In genomic region chr5:170429014-170429413, GRCh38 we compare ENCODE assay signal across 11 cellular contexts. TPM values are rescaled to one million over a fixed set of nuclear protein-coding genes. Genes with fewer than 3 reads are reported as not detected.
A peak's percentile ranks its signal among the peaks of the same experiment; 100 is the strongest.
DNase-seq lines count a peak whose midpoint lies in the region; ATAC-seq and TF ChIP-seq lines count a peak whose summit lies in the region.
"Had no signal": no experiment of that assay in that cellular context is flagged by ENCODE, and none has a peak within 500 bp of the region (broad histone marks: within the 10 kb centered on the region; RNA-seq: fewer than 3 reads in every experiment).

No MANE protein-coding gene starts in this region.

- H3K27me3 ChIP-seq in Panc1 (ENCODE audit: control insufficient read depth, insufficient read depth, low read length) (peaks cover 6% of the 10 kb centered on the region; the same call in 1 of the 2 replicates), gastroesophageal sphincter (peaks cover 36% of the 10 kb centered on the region)

- intact Hi-C loops in Panc1 (cut with micrococcal nuclease; ENCODE audit: unreplicated experiment) = no loop called here

- WGBS in gastroesophageal sphincter (ENCODE audit: low coverage in 1 of 2), 2 donors = 25 to 61% methylated on average over 2 to 6 of the region's 7 CpGs

- TF ChIP-seq EP300 in gastroesophageal sphincter (IDR thresholded peaks at IDR 0.05) = no peak

- DNase-seq in AG04449 (ENCODE audit: low read depth, low spot score) (no peak), GM03348 (ENCODE audit: low spot score) (peak; percentile 40), Panc1 (ENCODE audit: low read depth, low spot score) (no peak)
- DNase-seq in activated effector memory CD4-positive, alpha-beta T cell treated with anti-CD3 and anti-CD28 coated beads, Interleukin-2, amount 50 U/mL, for 16 hours = no peak
- no peak for DNase-seq in stimulated activated naive CD4-positive, alpha-beta T cell treated with Interleukin-2 at 50 U/mL for 16 hours (lab: John Stamatoyannopoulos, UW)
- DNase-seq: activated CD4-positive, alpha-beta T cell treated with anti-CD3 and anti-CD28 coated beads for 48 hours; activated naive CD8-positive, alpha-beta T cell treated with anti-CD3 and anti-CD28 coated beads, Interleukin-2, amount 50 U/mL, for 24 hours had no signal

- CTCF ChIA-PET in AG04449 (lab: Yijun Ruan, JAX) = interaction anchor here (3.0 to 14.4 kb wide), 3 partner anchors 195 to 204 kb away, joined by 15 to 314 read pairs (median 54); no protein-coding TSS in a partner anchor
- CTCF ChIA-PET in Panc1 (lab: Charles Lee) = no interaction called here

- POLR2A ChIA-PET in AG04449 (lab: Yijun Ruan, JAX) = no interaction called here
- POLR2A ChIA-PET in Panc1 (lab: Charles Lee) = no interaction called here

- TF ChIP-seq CTCF in AG04449 (IDR thresholded peaks at IDR 0.05; ENCODE audit: insufficient read depth, low read length, missing control alignments) (peak; percentile 40), Panc1 (IDR thresholded peaks at IDR 0.05) (peak; percentile 15; the same call in 1 of the 2 replicates), gastroesophageal sphincter (IDR thresholded peaks at IDR 0.05) (no peak)

- ATAC-seq in Panc1 (peak; percentile 74; the same call in 1 of the 2 replicates), gastroesophageal sphincter (peak; percentile 38), GM18909 (IDR thresholded peaks at IDR 0.05; ENCODE audit: poor library complexity, unreplicated experiment) (no peak), HG03469 (IDR thresholded peaks at IDR 0.05; ENCODE audit: unreplicated experiment) (no peak)
- ATAC-seq: activated naive CD8-positive, alpha-beta T cell treated with anti-CD3 and anti-CD28 coated beads, Interleukin-2, amount 50 U/mL, for 24 hours had no signal

- no TSS peak for BruUV-seq in Panc1 (replicated peaks; lab: Mats Ljungman, UMichigan)

- H3K4me3 ChIP-seq in AG04449 (ENCODE audit: low read depth, low read length) (no peak overlapping the region), Panc1 (ENCODE audit: low read depth in 2 of 2, low read length in 2 of 2) (no peak overlapping the region), gastroesophageal sphincter (no peak overlapping the region)
- H3K4me3 ChIP-seq: lung had no signal

- no peaks in the 10 kb centered on the region for H3K36me3 ChIP-seq in Panc1 (ENCODE audit: control insufficient read depth, insufficient read depth, low read length)
- no peaks in the 10 kb centered on the region for H3K36me3 ChIP-seq in gastroesophageal sphincter

- no peak overlapping the region for H3K27ac ChIP-seq in Panc1 (ENCODE audit: low read length)
- H3K27ac ChIP-seq in gastroesophageal sphincter = no peak overlapping the region

- TF ChIP-seq POLR2A in gastroesophageal sphincter (IDR thresholded peaks at IDR 0.05) = no peak

- in situ Hi-C loops in Panc1 (cut with HindIII; ENCODE audit: low pct_unique_long_range_greater_than_20kb, low sequenced_read_pairs) = no loop called here

- no peaks in the 10 kb centered on the region for H3K9me3 ChIP-seq in Panc1 (ENCODE audit: control insufficient read depth, insufficient read depth, low read depth, low read length)
- H3K9me3 ChIP-seq in gastroesophageal sphincter = no peaks in the 10 kb centered on the region

- H3K4me1 ChIP-seq in Panc1 (ENCODE audit: control insufficient read depth, insufficient read depth, low read length) (no peaks in the 10 kb centered on the region), gastroesophageal sphincter (peaks cover 0 to 14% (median 0%) of the 10 kb centered on the region in 3 donors)

RNA-seq across cellular contexts. Expression of gene KCNMB1, which starts 39.8 kb away (rescaled TPM):
- total RNA-seq in Panc1 (2021; ENCODE audit: unreplicated experiment) = not detected
- polyA plus RNA-seq in Panc1 (2012; ENCODE audit: insufficient read length) = not detected
- total RNA-seq in gastroesophageal sphincter = 10 to 100 TPM; 38.0 to 78.3 (median 66.6) TPM

Comparison
In these comparisons a context has a peak if more than half of its experiments do, and no peak if none do; other contexts are left out.
1. CTCF ChIP-seq: peak in AG04449 (single experiment) and Panc1 (single experiment); none in gastroesophageal sphincter (0 of 4).
2. ATAC-seq: peak in Panc1 (single experiment) and gastroesophageal sphincter (single experiment); none in GM18909 (single experiment) and HG03469 (single experiment).
3. RNA of gene KCNMB1, which starts 39.8 kb away (total RNA-seq): 38.0 to 78.3 TPM in gastroesophageal sphincter; not detected in Panc1 (single experiment); every median in the first group is over 10 times any median in the second.